Comparison of ENCODE assay signal across 1 cellular context in genomic region chr15:36359286-36359685, GRCh38.
TF ChIP-seq lines count a peak whose summit lies in the region.

No MANE protein-coding gene starts in this region.

TF ChIP-seq in HCT116, 20 proteins besides CTCF, POLR2A, EP300 and RAD21 (continued from another document):
- TF ChIP-seq ATF3 (IDR thresholded peaks at IDR 0.05) (no peak), ELF1 (IDR thresholded peaks at IDR 0.05; ENCODE audit: borderline replicate concordance, low read depth) (no peak), REST (IDR thresholded peaks at IDR 0.05; ENCODE audit: low read depth) (no peak), ZFX (IDR thresholded peaks at IDR 0.05) (no peak), ZNF274 (IDR thresholded peaks at IDR 0.05; ENCODE audit: low read depth, low read length) (no peak)
